8 cellular contexts compared by ENCODE assay signal in the genomic region with DNA sequence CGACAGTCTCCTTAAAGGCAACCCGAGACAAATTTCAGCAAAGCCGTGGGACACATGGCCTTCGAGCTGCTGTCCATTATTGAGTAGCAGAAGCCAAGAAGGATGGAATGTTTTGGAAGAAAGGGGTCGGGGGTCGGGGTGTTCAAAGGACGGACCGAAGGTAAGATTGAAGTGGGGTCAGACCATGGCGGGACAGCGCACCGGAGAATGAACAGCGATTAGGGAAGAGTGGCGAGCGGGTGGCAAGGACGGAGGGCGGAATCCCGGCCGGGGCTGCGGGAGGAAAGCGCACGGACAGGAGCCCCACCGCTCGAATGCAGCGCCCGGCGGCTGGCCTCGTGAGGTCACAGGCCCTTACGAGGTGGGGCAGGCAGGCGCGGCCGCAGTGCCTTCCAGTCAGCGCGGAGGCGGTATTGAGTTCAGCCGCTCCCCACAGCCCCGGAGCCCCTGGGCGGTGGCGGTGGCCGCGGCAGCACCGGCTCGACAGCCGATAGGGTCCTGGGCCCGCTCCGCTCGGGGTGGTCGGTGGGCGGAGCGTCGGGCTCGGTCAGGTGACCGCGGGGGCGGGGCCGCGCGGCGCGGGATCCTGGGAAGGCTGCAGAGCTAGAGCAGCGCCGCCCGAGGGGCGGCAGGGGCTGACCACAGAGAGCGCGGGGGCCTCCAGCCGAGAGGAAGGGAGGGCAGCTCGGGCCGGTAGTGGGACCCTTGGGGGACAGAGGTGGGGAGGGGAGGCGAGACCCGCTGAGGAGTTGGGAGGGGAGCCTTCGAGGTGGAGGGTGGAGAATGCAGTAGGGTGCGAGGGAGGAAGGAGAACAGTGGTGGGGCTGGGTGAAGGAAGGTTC. TPM values are rescaled to one million over a fixed set of nuclear protein-coding genes. Genes with fewer than 3 reads are reported as not detected.
DNase-seq lines count a peak whose midpoint lies in the region; ATAC-seq and TF ChIP-seq lines count a peak whose summit lies in the region.

A gene with protein sequence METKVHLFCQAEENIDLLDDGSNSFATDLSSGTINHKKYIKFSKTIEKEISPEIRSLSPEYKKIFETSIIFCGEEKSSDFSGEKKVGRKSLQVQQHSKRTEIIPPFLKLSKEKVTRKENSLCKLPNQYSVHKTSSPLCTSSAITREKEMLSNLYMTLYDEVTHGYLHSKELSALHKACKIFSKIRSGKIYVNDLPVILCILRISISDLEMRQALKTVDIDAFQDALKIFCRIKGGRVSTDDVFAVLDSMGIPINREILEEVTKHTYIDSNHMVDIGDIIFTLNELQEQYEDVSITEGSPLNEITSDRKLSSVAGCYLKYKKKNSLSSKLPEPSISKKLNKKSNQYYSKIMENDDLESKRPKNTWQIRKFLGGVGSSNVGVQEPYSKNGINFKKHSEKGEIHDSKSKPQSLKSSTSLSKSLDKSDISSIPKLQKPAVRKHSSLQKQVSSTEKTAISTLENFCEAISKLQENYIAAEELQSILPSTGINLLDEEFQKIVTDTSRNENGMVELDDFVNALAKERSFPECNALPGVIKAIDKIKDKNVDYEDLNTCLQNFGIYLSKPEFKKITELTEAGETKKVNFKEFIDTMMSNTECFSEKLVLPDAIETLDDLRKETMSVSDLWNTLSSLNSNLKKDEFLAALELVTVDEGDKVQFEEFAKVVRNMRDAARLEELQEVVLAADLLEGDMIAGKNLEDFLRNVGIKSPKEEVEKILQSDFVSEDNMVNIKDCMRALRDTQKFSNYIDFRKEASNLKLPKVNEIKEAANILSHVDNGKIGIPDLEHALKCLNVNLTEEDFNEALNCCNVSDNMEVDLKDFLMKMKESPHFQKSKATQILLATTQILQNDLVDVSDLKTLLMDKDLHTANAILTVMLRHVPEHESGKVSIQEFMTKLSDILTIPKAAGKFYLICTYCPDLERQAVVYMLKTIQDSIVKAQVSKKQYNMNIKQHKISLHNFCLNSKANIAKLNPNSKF (plus strand): TSS at position 574 of the 842 bp plus-strand sequence. CDS start 4,399 bp downstream, outside the sequence.

- H3K27ac Mint-ChIP-seq in CD8-positive, alpha-beta T cell, result peak within 1 kb of the TSS; percentile 95
- peak within 1 kb of the TSS; percentile 100 for H3K27ac Mint-ChIP-seq in memory B cell

- no peaks in the 10 kb centered on the region for H3K9me3 ChIP-seq in CD8-positive, alpha-beta T cell (ENCODE audit: low read length)
- H3K9me3 ChIP-seq in effector memory CD4-positive, alpha-beta T cell (ENCODE audit: control insufficient read depth, low read length), result no peaks in the 10 kb centered on the region

- H3K27me3 Mint-ChIP-seq in CD8-positive, alpha-beta T cell (ENCODE audit: low read depth), result no peaks in the 10 kb centered on the region
- H3K27me3 Mint-ChIP-seq in memory B cell, result no peaks in the 10 kb centered on the region

- H3K4me1 Mint-ChIP-seq in CD8-positive, alpha-beta T cell (ENCODE audit: low read depth), result peaks cover 20% of the 10 kb centered on the region
- peaks cover 14% of the 10 kb centered on the region for H3K4me1 Mint-ChIP-seq in memory B cell

- TF ChIP-seq CTCF in CD8-positive, alpha-beta T cell (IDR thresholded peaks at IDR 0.05), result peak; percentile 12

- POLR2A ChIA-PET in CD8-positive, alpha-beta T cell (lab: Charles Lee), result interaction anchor here (1.9 kb wide), 2 partner anchors 103 to 326 kb away, joined by 6 to 9 read pairs; a partner anchor contains a TSS

- peaks cover 4% of the 10 kb centered on the region for H3K4me1 ChIP-seq in CD8-positive, alpha-beta T cell (ENCODE audit: insufficient read depth, low read length)
- H3K4me1 ChIP-seq in effector memory CD4-positive, alpha-beta T cell (ENCODE audit: control insufficient read depth, insufficient read depth, low read length, poor library complexity, severe bottlenecking), result peaks cover 5% of the 10 kb centered on the region

- no peaks in the 10 kb centered on the region for H3K9me3 Mint-ChIP-seq in CD8-positive, alpha-beta T cell
- H3K9me3 Mint-ChIP-seq in memory B cell, result peaks cover 3% of the 10 kb centered on the region

- H3K4me3 Mint-ChIP-seq in CD8-positive, alpha-beta T cell, result peak within 1 kb of the TSS; percentile 99
- H3K4me3 Mint-ChIP-seq in memory B cell, result peak within 1 kb of the TSS; percentile 97

- ATAC-seq in CD8-positive, alpha-beta T cell, result peak; percentile 69
- ATAC-seq in GM19397 (IDR thresholded peaks at IDR 0.05; ENCODE audit: unreplicated experiment) (peak; percentile 90), HG03558 (IDR thresholded peaks at IDR 0.05; ENCODE audit: extremely low read depth, unreplicated experiment) (peak; percentile 67), memory B cell (ENCODE audit: low read depth) (peak; percentile 75)

- no peaks in the 10 kb centered on the region for H3K36me3 ChIP-seq in CD8-positive, alpha-beta T cell (ENCODE audit: insufficient read depth, low read length)
- no peaks in the 10 kb centered on the region for H3K36me3 ChIP-seq in effector memory CD4-positive, alpha-beta T cell (ENCODE audit: control insufficient read depth, insufficient read depth, low read length)

- H3K27ac ChIP-seq in CD8-positive, alpha-beta T cell (ENCODE audit: low read depth, low read length), result peak within 1 kb of the TSS; percentile 84
- peak within 1 kb of the TSS; percentile 69 for H3K27ac ChIP-seq in effector memory CD4-positive, alpha-beta T cell (ENCODE audit: insufficient read depth, low read length, poor library complexity, severe bottlenecking)

- H3K4me3 ChIP-seq in CD8-positive, alpha-beta T cell (ENCODE audit: low read depth, low read length), result peak within 1 kb of the TSS; percentile 86
- peak within 1 kb of the TSS; percentile 88 for H3K4me3 ChIP-seq in effector memory CD4-positive, alpha-beta T cell (ENCODE audit: insufficient read depth, low read depth, low read length, poor library complexity, severe bottlenecking)

- H3K36me3 Mint-ChIP-seq in CD8-positive, alpha-beta T cell, result peaks cover 14% of the 10 kb centered on the region
- H3K36me3 Mint-ChIP-seq in memory B cell, result peaks cover 2% of the 10 kb centered on the region

- intact Hi-C loops in CD8-positive, alpha-beta T cell (cut with DNase I, micrococcal nuclease), result loop anchor here in 1 of 2 experiments (1.0 to 10.0 kb wide), 2 partner anchors 134 to 259 kb away; a partner anchor contains a TSS

- no peaks in the 10 kb centered on the region for H3K27me3 ChIP-seq in CD8-positive, alpha-beta T cell (ENCODE audit: insufficient read depth, low read length)
- H3K27me3 ChIP-seq in effector memory CD4-positive, alpha-beta T cell (replicated peaks; ENCODE audit: control insufficient read depth, insufficient read depth, low read length, poor library complexity, severe bottlenecking), result no peaks in the 10 kb centered on the region

- DNase-seq in CD8-positive, alpha-beta T cell, result peak; percentile 55 to 85 (median 78)
- DNase-seq in NCI-H82 (lab: John Stamatoyannopoulos, UW) (peak; percentile 94), memory B cell (ENCODE audit: low spot score in 2 of 2) (peak; percentile 86 to 89)
- DNase-seq in activated CD8-positive, alpha-beta memory T cell treated with anti-CD3 and anti-CD28 coated beads for 1 hour (ENCODE audit: extremely low read depth in 1 of 2, low read depth in 1 of 2), result peak; percentile 25 to 69
- DNase-seq in effector memory CD4-positive, alpha-beta T cell, result peak; percentile 61 to 71 (median 67)
- peak; percentile 48 for DNase-seq in stimulated activated CD8-positive, alpha-beta memory T cell treated with anti-CD3 and anti-CD28 coated beads, Interleukin-12 subunit alpha, Interleukin-12 subunit beta, amount 100 ng/mL, for 24 hours (ENCODE audit: extremely low read depth)

- CTCF ChIA-PET in CD8-positive, alpha-beta T cell (lab: Charles Lee), result interaction anchor here (1.0 to 1.7 kb wide), 3 partner anchors 8 to 292 kb away, joined by 4 to 6 read pairs (median 5); no protein-coding TSS in a partner anchor

RNA-seq across cellular contexts. Expression of the gene that starts here (rescaled TPM):
- 10 to 100 TPM; 10.7 to 13.1 TPM for total RNA-seq in CD8-positive, alpha-beta T cell

Comparison
In these comparisons a context has a peak if more than half of its experiments do, and no peak if none do; other contexts are left out.
1. Peak in every context shown above with its lines: DNase-seq, ATAC-seq, H3K4me3 ChIP-seq and H3K27ac ChIP-seq.